ENCODE assay signal across 14 cellular contexts in genomic region chr11:21723681-21724080, GRCh38.
DNase-seq lines count a peak whose midpoint lies in the region.
"Had no signal": no experiment of that assay in that cellular context is flagged by ENCODE, and none has a peak within 500 bp of the region (broad histone marks: within the 10 kb centered on the region; RNA-seq: fewer than 3 reads in every experiment).

No MANE protein-coding gene starts in this region.

- DNase-seq in DMS153 treated with DMSO at 0.1 percent for 48 hours (lab: John Stamatoyannopoulos, UW; ENCODE audit: unreplicated experiment) (peak; percentile 24), NCI-H128 (lab: John Stamatoyannopoulos, UW; ENCODE audit: unreplicated experiment) (peak; percentile 79), NCI-H2107 (lab: John Stamatoyannopoulos, UW) (peak; percentile 12), NCI-H774 (lab: John Stamatoyannopoulos, UW) (peak; percentile 53), head of caudate nucleus (no peak), NCI-H446 (lab: John Stamatoyannopoulos, UW) (no peak)
- DNase-seq in activated CD4-positive, alpha-beta T cell treated with anti-CD3 and anti-CD28 coated beads for 1 hour, result no peak
- DNase-seq: DMS 273 treated with DMSO at 0.1 percent for 48 hours, HFFc6, NCI-H2171 treated with DMSO at 0.1 percent for 48 hours, NCI-H524 treated with DMSO at 0.1 percent for 48 hours, PC-3, SJCRH30, SW 1271 had no signal

- intact Hi-C loops in head of caudate nucleus (cut with DNase I), result no loop called here

Comparison
In these comparisons a context has a peak if more than half of its experiments do, and no peak if none do; other contexts are left out.
1. DNase-seq: peak in DMS153 treated with DMSO at 0.1 percent for 48 hours (single experiment), NCI-H128 (single experiment), NCI-H2107 (single experiment) and NCI-H774 (single experiment); none in head of caudate nucleus (0 of 42), activated CD4-positive, alpha-beta T cell treated with anti-CD3 and anti-CD28 coated beads for 1 hour (single experiment) and NCI-H446 (0 of 2).